13 cellular contexts compared by ENCODE assay signal in genomic region chr14:51845811-51846210, GRCh38. TPM values are rescaled to one million over a fixed set of nuclear protein-coding genes. Genes with fewer than 3 reads are reported as not detected.
DNase-seq lines count a peak whose midpoint lies in the region; ATAC-seq and TF ChIP-seq lines count a peak whose summit lies in the region.
"Had no signal": no experiment of that assay in that cellular context is flagged by ENCODE, and none has a peak within 500 bp of the region (broad histone marks: within the 10 kb centered on the region; RNA-seq: fewer than 3 reads in every experiment).

No MANE protein-coding gene starts in this region.

- H3K27ac Mint-ChIP-seq in activated CD4-positive, alpha-beta T cell treated with anti-CD3 and anti-CD28 coated beads, Interleukin-2, amount 10 ng/mL, durations not matched to agents 7 days and 5 days: peak overlapping the region; percentile 95
- peak overlapping the region; percentile 93 for H3K27ac Mint-ChIP-seq in activated naive CD8-positive, alpha-beta T cell treated with anti-CD3 and anti-CD28 coated beads, Interleukin-2, amount 10 ng/mL, durations not matched to agents 7 days and 5 days

- POLR2A ChIA-PET in activated CD4-positive, alpha-beta T cell treated with anti-CD3 and anti-CD28 coated beads, Interleukin-2, amount 10 ng/mL, durations not matched to agents 7 days and 5 days (lab: Charles Lee): interaction anchor here (2.7 kb wide), 1 partner anchor 14 kb away, joined by 16 read pairs; the partner anchor contains the start of gene GNG2
- POLR2A ChIA-PET in activated naive CD8-positive, alpha-beta T cell treated with anti-CD3 and anti-CD28 coated beads, Interleukin-2, amount 10 ng/mL, durations not matched to agents 7 days and 5 days (lab: Charles Lee): interaction anchor here (2.9 to 8.0 kb wide), 3 partner anchors 17 to 38 kb away, joined by 12 to 257 read pairs (median 19); partner anchors contain the start of gene GNG2

- H3K27me3 ChIP-seq in MM.1S (replicated peaks; ENCODE audit: insufficient read depth, low read length) (no peaks in the 10 kb centered on the region), neutrophil (no peaks in the 10 kb centered on the region)
- H3K27me3 ChIP-seq: heart left ventricle, vagina had no signal

- no peaks in the 10 kb centered on the region for H3K27me3 Mint-ChIP-seq in activated CD4-positive, alpha-beta T cell treated with anti-CD3 and anti-CD28 coated beads, Interleukin-2, amount 10 ng/mL, durations not matched to agents 7 days and 5 days
- no peaks in the 10 kb centered on the region for H3K27me3 Mint-ChIP-seq in activated naive CD8-positive, alpha-beta T cell treated with anti-CD3 and anti-CD28 coated beads, Interleukin-2, amount 10 ng/mL, durations not matched to agents 7 days and 5 days

- CTCF ChIA-PET in activated CD4-positive, alpha-beta T cell treated with anti-CD3 and anti-CD28 coated beads, Interleukin-2, amount 10 ng/mL, durations not matched to agents 7 days and 5 days (lab: Charles Lee): interaction anchor here (0.6 to 1.5 kb wide), 4 partner anchors 18 to 203 kb away, joined by 3 to 4 read pairs (median 3); no protein-coding TSS in a partner anchor

- H3K4me2 ChIP-seq in MM.1S (ENCODE audit: low read depth, low read length): peak overlapping the region; percentile 73; the same call in 1 of the 2 replicates

- H3K9me3 ChIP-seq in MM.1S (replicated peaks; ENCODE audit: insufficient read depth, low read length) (no peaks in the 10 kb centered on the region), neutrophil (no peaks in the 10 kb centered on the region)
- H3K9me3 ChIP-seq: left ventricle myocardium inferior, vagina had no signal

- H3K4me1 Mint-ChIP-seq in activated CD4-positive, alpha-beta T cell treated with anti-CD3 and anti-CD28 coated beads, Interleukin-2, amount 10 ng/mL, durations not matched to agents 7 days and 5 days: peaks cover 61% of the 10 kb centered on the region
- H3K4me1 Mint-ChIP-seq in activated naive CD8-positive, alpha-beta T cell treated with anti-CD3 and anti-CD28 coated beads, Interleukin-2, amount 10 ng/mL, durations not matched to agents 7 days and 5 days: peaks cover 43% of the 10 kb centered on the region

- H2AFZ ChIP-seq in MM.1S (ENCODE audit: low read length): no peak overlapping the region

- peaks cover 22% of the 10 kb centered on the region for H3K9me3 Mint-ChIP-seq in activated CD4-positive, alpha-beta T cell treated with anti-CD3 and anti-CD28 coated beads, Interleukin-2, amount 10 ng/mL, durations not matched to agents 7 days and 5 days
- H3K9me3 Mint-ChIP-seq in activated naive CD8-positive, alpha-beta T cell treated with anti-CD3 and anti-CD28 coated beads, Interleukin-2, amount 10 ng/mL, durations not matched to agents 7 days and 5 days: peaks cover 13% of the 10 kb centered on the region

- no peaks in the 10 kb centered on the region for H3F3A ChIP-seq in MM.1S (ENCODE audit: insufficient read depth, low read length)

- no peak for DNase-seq in activated CD4-positive, alpha-beta T cell treated with anti-CD3 and anti-CD28 coated beads, Interleukin-2, amount 10 ng/mL, durations not matched to agents 7 days and 5 days
- no peak for DNase-seq in activated CD4-positive, alpha-beta T cell treated with anti-CD3 and anti-CD28 coated beads for 4 hours
- DNase-seq in MM.1S (no peak), Kasumi-1 (lab: John Stamatoyannopoulos, UW) (no peak), SK-N-DZ (ENCODE audit: low spot score) (no peak)
- DNase-seq in activated naive CD8-positive, alpha-beta T cell treated with anti-CD3 and anti-CD28 coated beads, Interleukin-2, amount 10 ng/mL, durations not matched to agents 7 days and 5 days: no peak
- DNase-seq in effector CD8-positive, alpha-beta T cell (lab: John Stamatoyannopoulos, UW): no peak
- DNase-seq: heart left ventricle, left ventricle myocardium inferior, NCI-H1694 had no signal

- H3K4me1 ChIP-seq in MM.1S (ENCODE audit: low read length) (peaks cover 3% of the 10 kb centered on the region; the same call in 1 of the 2 replicates), neutrophil (ENCODE audit: control insufficient read depth in 1 of 2, insufficient read depth in 1 of 2, low read depth in 1 of 2, low read length in 1 of 2) (peaks cover 53 to 60% of the 10 kb centered on the region in 2 experiments)
- H3K4me1 ChIP-seq: vagina had no signal

- H3K4me3 Mint-ChIP-seq in activated CD4-positive, alpha-beta T cell treated with anti-CD3 and anti-CD28 coated beads, Interleukin-2, amount 10 ng/mL, durations not matched to agents 7 days and 5 days: peak overlapping the region; percentile 55
- H3K4me3 Mint-ChIP-seq in activated naive CD8-positive, alpha-beta T cell treated with anti-CD3 and anti-CD28 coated beads, Interleukin-2, amount 10 ng/mL, durations not matched to agents 7 days and 5 days: peak overlapping the region; percentile 64

- no peaks in the 10 kb centered on the region for H3K9me2 ChIP-seq in MM.1S (replicated peaks; ENCODE audit: insufficient read depth, low read length)

- H3K36me3 Mint-ChIP-seq in activated CD4-positive, alpha-beta T cell treated with anti-CD3 and anti-CD28 coated beads, Interleukin-2, amount 10 ng/mL, durations not matched to agents 7 days and 5 days (ENCODE audit: low read depth): peaks cover 33% of the 10 kb centered on the region
- H3K36me3 Mint-ChIP-seq in activated naive CD8-positive, alpha-beta T cell treated with anti-CD3 and anti-CD28 coated beads, Interleukin-2, amount 10 ng/mL, durations not matched to agents 7 days and 5 days: peaks cover 33% of the 10 kb centered on the region

- no peak for ATAC-seq in activated naive CD8-positive, alpha-beta T cell treated with anti-CD3 and anti-CD28 coated beads, Interleukin-2, amount 10 ng/mL, durations not matched to agents 7 days and 5 days (ENCODE audit: low read depth)

- H3K4me3 ChIP-seq in MM.1S (ENCODE audit: low read length) (no peak overlapping the region), neutrophil (ENCODE audit: low read depth in 1 of 2, low read length in 1 of 2) (no peak overlapping the region)
- H3K4me3 ChIP-seq: vagina had no signal

- no peaks in the 10 kb centered on the region for H4K20me1 ChIP-seq in MM.1S (ENCODE audit: insufficient read depth, low read length)

- H3K79me2 ChIP-seq in MM.1S (ENCODE audit: low read length): no peaks in the 10 kb centered on the region

- TF ChIP-seq CTCF in MM.1S (IDR thresholded peaks at IDR 0.05; ENCODE audit: low read length) (no peak), neutrophil (IDR thresholded peaks at IDR 0.05) (no peak)

- H3K9ac ChIP-seq in MM.1S (ENCODE audit: low read length): no peak overlapping the region

- H3K36me3 ChIP-seq in MM.1S (replicated peaks; ENCODE audit: insufficient read depth, low read length) (no peaks in the 10 kb centered on the region), neutrophil (no peaks in the 10 kb centered on the region)
- H3K36me3 ChIP-seq: heart left ventricle, left ventricle myocardium inferior, vagina had no signal

- H3K27ac ChIP-seq in MM.1S (ENCODE audit: low read length): peak overlapping the region; percentile 93; the same call in 1 of the 2 replicates
- peak overlapping the region; percentile 96 for H3K27ac ChIP-seq in neutrophil
- H3K27ac ChIP-seq: left ventricle myocardium inferior, vagina had no signal

RNA-seq across cellular contexts. Expression of gene GNG2, which starts 14.6 kb away (rescaled TPM):
- total RNA-seq in activated CD4-positive, alpha-beta T cell treated with anti-CD3 and anti-CD28 coated beads, Interleukin-2, amount 10 ng/mL, durations not matched to agents 7 days and 5 days: 100 to 1,000 TPM; 248 to 260 TPM
- total RNA-seq in activated naive CD8-positive, alpha-beta T cell treated with anti-CD3 and anti-CD28 coated beads, Interleukin-2, amount 10 ng/mL, durations not matched to agents 7 days and 5 days: 100 to 1,000 TPM; 247 to 253 TPM
- polyA plus RNA-seq in SK-N-DZ (2014; cell fraction: cytosol; rRNA removed): 24.7 and 30.0 TPM in 2 replicates
- 7.7 and 10.0 TPM in 2 replicates for polyA plus RNA-seq in SK-N-DZ (2014; cell fraction: nucleus; rRNA removed)
- total RNA-seq: HT-29 had no signal
